ENCODE assay signal across 8 cellular contexts in the genomic region with DNA sequence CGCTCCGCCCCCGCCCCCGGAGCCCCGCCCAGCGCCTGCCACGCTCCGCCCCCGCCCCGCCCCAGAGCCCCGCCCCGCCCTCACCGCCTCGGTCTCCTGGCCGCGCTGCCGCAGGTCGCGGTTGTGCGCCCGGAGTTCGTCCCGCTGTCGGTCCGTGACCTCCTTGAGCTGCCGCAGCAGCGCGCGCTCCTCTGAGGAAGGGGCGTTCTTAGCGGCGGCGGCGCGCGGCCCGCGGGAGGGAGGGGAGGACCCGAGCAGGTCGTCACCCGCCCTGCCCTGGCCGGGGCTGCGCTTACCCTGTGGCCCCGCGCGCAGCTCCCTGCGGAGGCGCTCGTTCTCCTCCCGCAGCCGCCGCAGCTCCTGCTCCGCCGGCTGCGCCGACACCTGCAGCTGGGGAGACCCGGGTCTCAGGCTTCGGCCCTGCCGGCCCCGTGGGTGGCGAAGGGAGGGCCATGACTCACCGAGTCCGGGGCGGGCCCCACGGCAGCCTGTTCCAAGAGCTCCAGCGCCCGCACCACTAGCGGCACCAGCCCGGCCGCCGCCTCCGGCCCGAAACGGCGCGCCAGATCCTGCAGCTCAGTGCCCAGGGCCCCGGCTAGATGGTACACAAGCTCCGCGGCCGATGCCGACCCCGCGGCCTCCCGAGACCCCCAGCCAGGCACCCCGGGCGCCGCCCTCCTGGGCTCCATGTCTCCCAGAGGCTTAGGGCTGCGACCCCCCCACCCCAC.
DNase-seq lines count a peak whose midpoint lies in the region; ATAC-seq and TF ChIP-seq lines count a peak whose summit lies in the region.

No MANE protein-coding gene starts in this region.

- peaks cover 8% of the 10 kb centered on the region for H3K36me3 ChIP-seq in mucosa of stomach (ENCODE audit: control insufficient read depth, insufficient read depth, low read length)

- H3K4me3 ChIP-seq in mucosa of stomach (ENCODE audit: low read length): peak overlapping the region; percentile 28

- peak; percentile 25 for TF ChIP-seq CTCF in 22Rv1 (IDR thresholded peaks at IDR 0.05)

- H3K27ac ChIP-seq in 22Rv1 (peak overlapping the region; percentile 95), epithelial cell of prostate (peak overlapping the region; percentile 91)

- peak overlapping the region; percentile 77 for H3K9ac ChIP-seq in mucosa of stomach (ENCODE audit: low read length)

- H3K4me1 ChIP-seq in mucosa of stomach (ENCODE audit: control insufficient read depth, insufficient read depth, low read length): peaks cover 39% of the 10 kb centered on the region

- no peaks in the 10 kb centered on the region for H3K27me3 ChIP-seq in mucosa of stomach (ENCODE audit: control insufficient read depth, insufficient read depth, low read length)

- DNase-seq in NCI-H526 treated with DMSO at 0.1 percent for 48 hours (lab: John Stamatoyannopoulos, UW) (peak; percentile 38), epithelial cell of prostate (ENCODE audit: low read depth, low spot score) (peak; percentile 26)
- peak; percentile 80 for DNase-seq in activated CD8-positive, alpha-beta memory T cell treated with anti-CD3 and anti-CD28 coated beads, Interleukin-2, amount 50 U/mL, for 4 hours
- peak; percentile 50 for DNase-seq in stimulated activated CD8-positive, alpha-beta memory T cell treated with anti-CD3 and anti-CD28 coated beads, Interleukin-7, amount 100 ng/mL, for 24 hours (ENCODE audit: low read depth)

- H3K9me3 ChIP-seq in mucosa of stomach (ENCODE audit: control insufficient read depth, low read length): no peaks in the 10 kb centered on the region

- ATAC-seq in GM18517 (IDR thresholded peaks at IDR 0.05; ENCODE audit: unreplicated experiment) (peak; percentile 50), HG03025 (IDR thresholded peaks at IDR 0.05; ENCODE audit: low FRiP score, unreplicated experiment) (peak; percentile 41)

Comparison
In these comparisons a context has a peak if more than half of its experiments do, and no peak if none do; other contexts are left out.
1. Peak in every context shown above with its lines: DNase-seq, ATAC-seq, H3K4me3 ChIP-seq and H3K27ac ChIP-seq.
2. DNase-seq: peak in every context shown above with its lines; median percentile 80 in activated CD8-positive, alpha-beta memory T cell treated with anti-CD3 and anti-CD28 coated beads, Interleukin-2, amount 50 U/mL, for 4 hours; 50 in stimulated activated CD8-positive, alpha-beta memory T cell treated with anti-CD3 and anti-CD28 coated beads, Interleukin-7, amount 100 ng/mL, for 24 hours; 38 in NCI-H526 treated with DMSO at 0.1 percent for 48 hours; 26 in epithelial cell of prostate.